In the genomic region with DNA sequence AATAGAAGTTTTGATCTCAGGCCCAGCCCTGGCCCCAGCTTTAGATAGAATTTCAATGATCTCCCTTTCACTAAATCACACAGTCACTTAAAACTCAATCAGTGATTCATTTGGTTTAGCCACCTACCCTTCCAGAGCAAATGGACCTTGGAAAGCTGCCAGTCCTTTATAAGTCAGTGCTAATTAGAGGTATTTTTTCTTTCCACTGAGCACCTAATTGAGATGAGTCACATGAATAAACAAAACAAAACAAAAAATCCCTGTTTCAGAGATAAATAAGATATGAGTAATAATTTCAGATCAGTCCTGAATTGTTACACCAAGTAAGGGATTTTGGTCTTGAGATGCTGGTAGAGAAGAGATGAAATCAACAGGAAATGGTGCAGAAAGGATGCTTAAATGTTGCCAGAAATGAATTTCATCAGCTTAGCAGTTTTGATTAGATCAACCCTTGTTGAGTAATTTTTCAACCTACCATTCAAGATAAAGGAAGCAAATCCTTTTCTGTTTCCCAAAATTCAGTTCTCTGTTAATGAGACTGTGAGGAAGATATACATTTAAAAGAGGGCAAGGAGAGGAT, we compare ENCODE assay signal across 16 cellular contexts.
A peak's percentile ranks its signal among the peaks of the same experiment; 100 is the strongest.
DNase-seq lines count a peak whose midpoint lies in the region; ATAC-seq and TF ChIP-seq lines count a peak whose summit lies in the region.
"Had no signal": no experiment of that assay in that cellular context is flagged by ENCODE, and none has a peak within 500 bp of the region (broad histone marks: within the 10 kb centered on the region; RNA-seq: fewer than 3 reads in every experiment).

No MANE protein-coding gene starts in this region.

- H3K9me3 ChIP-seq in upper lobe of left lung = peaks cover 0 to 5% (median 0%) of the 10 kb centered on the region in 4 donors

- no peak for TF ChIP-seq CTCF in AG09309 (IDR thresholded peaks at IDR 0.05; ENCODE audit: control insufficient read depth, insufficient read depth, low read depth, low read length, missing control alignments)
- TF ChIP-seq CTCF in upper lobe of left lung (IDR thresholded peaks at IDR 0.05) = no peak

- no peaks in the 10 kb centered on the region for H3K36me3 ChIP-seq in upper lobe of left lung
- H3K36me3 ChIP-seq: ascending aorta had no signal

- no peak for TF ChIP-seq POLR2A in upper lobe of left lung (IDR thresholded peaks at IDR 0.05)

- no peak overlapping the region for H3K4me3 ChIP-seq in AG09309 (ENCODE audit: control insufficient read depth, low read depth, low read length)
- H3K4me3 ChIP-seq in upper lobe of left lung = no peak overlapping the region
- H3K4me3 ChIP-seq: ascending aorta, coronary artery, lung had no signal

- peak; percentile 21 for DNase-seq in AG09309 (ENCODE audit: low read depth)
- peak; percentile 46 for DNase-seq in GM04503 (ENCODE audit: low read depth)
- DNase-seq in RPMI7951 (ENCODE audit: low read depth) = peak; percentile 33
- peak; percentile 29 for DNase-seq in fibroblast of gingiva (ENCODE audit: low read depth)
- no peak for DNase-seq in upper lobe of left lung
- no peak for DNase-seq in occipital lobe (lab: John Stamatoyannopoulos, UW)
- no peak for DNase-seq in posterior vena cava (ENCODE audit: low spot score)
- DNase-seq: activated CD4-positive, alpha-beta T cell treated with anti-CD3 and anti-CD28 coated beads, Interleukin-2, amount 50 U/mL, for 1 hour; activated gamma-delta T cell treated with Interleukin-2 at 50 U/mL for 16 hours; NCI-H146; stimulated activated CD4-positive, alpha-beta T cell treated with anti-CD3 and anti-CD28 coated beads, Interleukin-2, amount 100 ng/mL, for 48 hours; T-helper 1 cell had no signal

- no peak overlapping the region for H3K27ac ChIP-seq in upper lobe of left lung
- H3K27ac ChIP-seq: ascending aorta had no signal

- ATAC-seq in upper lobe of left lung (ENCODE audit: low FRiP score in 2 of 2) = no peak
- no peak for ATAC-seq in GM18520 (IDR thresholded peaks at IDR 0.05; ENCODE audit: unreplicated experiment)

- no peak for TF ChIP-seq EP300 in upper lobe of left lung (IDR thresholded peaks at IDR 0.05)

- intact Hi-C loops in posterior vena cava (cut with DNase I) = no loop called here

- H3K27me3 ChIP-seq in upper lobe of left lung = no peaks in the 10 kb centered on the region
- H3K27me3 ChIP-seq: ascending aorta had no signal

- no peaks in the 10 kb centered on the region for H3K4me1 ChIP-seq in upper lobe of left lung
- H3K4me1 ChIP-seq: ascending aorta had no signal

Comparison
In these comparisons a context has a peak if more than half of its experiments do, and no peak if none do; other contexts are left out.
1. DNase-seq: peak in AG09309 (single experiment), GM04503 (single experiment), RPMI7951 (single experiment) and fibroblast of gingiva (single experiment); none in upper lobe of left lung (0 of 2), occipital lobe (single experiment) and posterior vena cava (single experiment).